ENCODE assay signal across 1 cellular context in genomic region chr6:159788276-159788675, GRCh38.
TF ChIP-seq lines count a peak whose summit lies in the region.

No MANE protein-coding gene starts in this region.

TF ChIP-seq in GM12878, 131 proteins besides CTCF, POLR2A, EP300 and RAD21:
- no peak for TF ChIP-seq SMAD5 (IDR thresholded peaks at IDR 0.05; ENCODE audit: low read depth)
- 0 out of 2 replicates have a peak, but pooled peaks have one; percentile 3 for TF ChIP-seq CBX5 (IDR thresholded peaks at IDR 0.05; ENCODE audit: low read depth)
